In genomic region chr7:139658919-139659675, GRCh38 we compare ENCODE assay signal across 1 cellular context.
TF ChIP-seq lines count a peak whose summit lies in the region.

No MANE protein-coding gene starts in this region.

TF ChIP-seq in HepG2, 621 proteins besides CTCF, POLR2A, EP300 and RAD21 (continued from another document and continues in another):
- no peak for TF ChIP-seq POGK (CRISPR knock-in tag; conservative IDR thresholded peaks at IDR 0.05)
- TF ChIP-seq ZNF761 (CRISPR knock-in tag; conservative IDR thresholded peaks at IDR 0.05): no peak
- TF ChIP-seq SMAD3 (CRISPR knock-in tag; IDR thresholded peaks at IDR 0.05): no peak
- TF ChIP-seq ZNF674 (CRISPR knock-in tag; IDR thresholded peaks at IDR 0.05; ENCODE audit: low read depth): no peak
- TF ChIP-seq SP5 (CRISPR knock-in tag; IDR thresholded peaks at IDR 0.05; ENCODE audit: borderline replicate concordance, low read depth): no peak
- no peak for TF ChIP-seq ZNF44 (CRISPR knock-in tag; IDR thresholded peaks at IDR 0.05)
- no peak for TF ChIP-seq ZNF501 (CRISPR knock-in tag; IDR thresholded peaks at IDR 0.05)
- no peak for TF ChIP-seq ZNF878 (CRISPR knock-in tag; IDR thresholded peaks at IDR 0.05)
- peak; percentile 55; the same call in 1 of the 2 replicates for TF ChIP-seq ISL2 (CRISPR knock-in tag; IDR thresholded peaks at IDR 0.05)
- TF ChIP-seq TCF7L2 (IDR thresholded peaks at IDR 0.05; ENCODE audit: low read depth, low read length): no peak
- TF ChIP-seq SOX6 (IDR thresholded peaks at IDR 0.05): no peak
- TF ChIP-seq SOX6 (CRISPR knock-in tag; IDR thresholded peaks at IDR 0.05): peak; percentile 86
- peak; percentile 49 for TF ChIP-seq NCOA2 (CRISPR knock-in tag; IDR thresholded peaks at IDR 0.05)
- TF ChIP-seq, protein P1, sequence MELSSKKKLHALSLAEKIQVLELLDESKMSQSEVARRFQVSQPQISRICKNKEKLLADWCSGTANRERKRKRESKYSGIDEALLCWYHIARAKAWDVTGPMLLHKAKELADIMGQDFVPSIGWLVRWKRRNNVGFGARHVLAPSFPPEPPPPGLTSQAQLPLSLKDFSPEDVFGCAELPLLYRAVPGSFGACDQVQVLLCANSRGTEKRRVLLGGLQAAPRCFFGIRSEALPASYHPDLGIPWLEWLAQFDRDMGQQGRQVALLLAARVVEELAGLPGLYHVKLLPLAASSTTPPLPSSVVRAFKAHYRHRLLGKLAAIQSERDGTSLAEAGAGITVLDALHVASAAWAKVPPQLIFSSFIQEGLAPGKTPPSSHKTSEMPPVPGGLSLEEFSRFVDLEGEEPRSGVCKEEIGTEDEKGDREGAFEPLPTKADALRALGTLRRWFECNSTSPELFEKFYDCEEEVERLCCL (CRISPR knock-in tag; IDR thresholded peaks at IDR 0.05; ENCODE audit: borderline replicate concordance): no peak
- TF ChIP-seq RELA (CRISPR knock-in tag; IDR thresholded peaks at IDR 0.05): no peak
- TF ChIP-seq THRA (CRISPR knock-in tag; IDR thresholded peaks at IDR 0.05; ENCODE audit: borderline replicate concordance): peak; percentile 43; the same call in 1 of the 2 replicates
- no peak for TF ChIP-seq ZSCAN21 (CRISPR knock-in tag; IDR thresholded peaks at IDR 0.05; ENCODE audit: borderline replicate concordance)
- 0 out of 2 replicates have a peak, but pooled peaks have one; percentile 7 for TF ChIP-seq FOXO1 (CRISPR knock-in tag; IDR thresholded peaks at IDR 0.05)
- peak; percentile 99 for TF ChIP-seq ZNF652 (CRISPR knock-in tag; IDR thresholded peaks at IDR 0.05; ENCODE audit: borderline replicate concordance, low read depth)
- no peak for TF ChIP-seq ZNF276 (CRISPR knock-in tag; IDR thresholded peaks at IDR 0.05; ENCODE audit: low read depth)
- TF ChIP-seq TBX2 (CRISPR knock-in tag; IDR thresholded peaks at IDR 0.05; ENCODE audit: borderline replicate concordance): peak; percentile 70; the same call in 1 of the 2 replicates
- TF ChIP-seq ZBTB8A (CRISPR knock-in tag; IDR thresholded peaks at IDR 0.05; ENCODE audit: borderline replicate concordance, low read depth): no peak
- TF ChIP-seq DRAP1 (CRISPR knock-in tag; IDR thresholded peaks at IDR 0.05): no peak; the same call in 1 of the 2 replicates
- no peak for TF ChIP-seq SNAPC5 (CRISPR knock-in tag; IDR thresholded peaks at IDR 0.05; ENCODE audit: borderline replicate concordance)
- TF ChIP-seq SALL1 (CRISPR knock-in tag; IDR thresholded peaks at IDR 0.05): peak; percentile 62
- TF ChIP-seq RFXAP (CRISPR knock-in tag; IDR thresholded peaks at IDR 0.05; ENCODE audit: borderline replicate concordance): no peak
- TF ChIP-seq, protein P2, sequence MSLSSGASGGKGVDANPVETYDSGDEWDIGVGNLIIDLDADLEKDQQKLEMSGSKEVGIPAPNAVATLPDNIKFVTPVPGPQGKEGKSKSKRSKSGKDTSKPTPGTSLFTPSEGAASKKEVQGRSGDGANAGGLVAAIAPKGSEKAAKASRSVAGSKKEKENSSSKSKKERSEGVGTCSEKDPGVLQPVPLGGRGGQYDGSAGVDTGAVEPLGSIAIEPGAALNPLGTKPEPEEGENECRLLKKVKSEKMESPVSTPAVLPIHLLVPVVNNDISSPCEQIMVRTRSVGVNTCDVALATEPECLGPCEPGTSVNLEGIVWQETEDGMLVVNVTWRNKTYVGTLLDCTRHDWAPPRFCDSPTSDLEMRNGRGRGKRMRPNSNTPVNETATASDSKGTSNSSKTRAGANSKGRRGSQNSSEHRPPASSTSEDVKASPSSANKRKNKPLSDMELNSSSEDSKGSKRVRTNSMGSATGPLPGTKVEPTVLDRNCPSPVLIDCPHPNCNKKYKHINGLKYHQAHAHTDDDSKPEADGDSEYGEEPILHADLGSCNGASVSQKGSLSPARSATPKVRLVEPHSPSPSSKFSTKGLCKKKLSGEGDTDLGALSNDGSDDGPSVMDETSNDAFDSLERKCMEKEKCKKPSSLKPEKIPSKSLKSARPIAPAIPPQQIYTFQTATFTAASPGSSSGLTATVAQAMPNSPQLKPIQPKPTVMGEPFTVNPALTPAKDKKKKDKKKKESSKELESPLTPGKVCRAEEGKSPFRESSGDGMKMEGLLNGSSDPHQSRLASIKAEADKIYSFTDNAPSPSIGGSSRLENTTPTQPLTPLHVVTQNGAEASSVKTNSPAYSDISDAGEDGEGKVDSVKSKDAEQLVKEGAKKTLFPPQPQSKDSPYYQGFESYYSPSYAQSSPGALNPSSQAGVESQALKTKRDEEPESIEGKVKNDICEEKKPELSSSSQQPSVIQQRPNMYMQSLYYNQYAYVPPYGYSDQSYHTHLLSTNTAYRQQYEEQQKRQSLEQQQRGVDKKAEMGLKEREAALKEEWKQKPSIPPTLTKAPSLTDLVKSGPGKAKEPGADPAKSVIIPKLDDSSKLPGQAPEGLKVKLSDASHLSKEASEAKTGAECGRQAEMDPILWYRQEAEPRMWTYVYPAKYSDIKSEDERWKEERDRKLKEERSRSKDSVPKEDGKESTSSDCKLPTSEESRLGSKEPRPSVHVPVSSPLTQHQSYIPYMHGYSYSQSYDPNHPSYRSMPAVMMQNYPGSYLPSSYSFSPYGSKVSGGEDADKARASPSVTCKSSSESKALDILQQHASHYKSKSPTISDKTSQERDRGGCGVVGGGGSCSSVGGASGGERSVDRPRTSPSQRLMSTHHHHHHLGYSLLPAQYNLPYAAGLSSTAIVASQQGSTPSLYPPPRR (CRISPR knock-in tag; IDR thresholded peaks at IDR 0.05; ENCODE audit: borderline replicate concordance): no peak
- TF ChIP-seq MTA1 (CRISPR knock-in tag; IDR thresholded peaks at IDR 0.05; ENCODE audit: borderline replicate concordance): no peak
- TF ChIP-seq RBM39 (IDR thresholded peaks at IDR 0.05; ENCODE audit: low read depth, low read length, poor library complexity, severe bottlenecking): no peak
- TF ChIP-seq POLR2G (IDR thresholded peaks at IDR 0.05; ENCODE audit: low read depth, low read length): peak; percentile 57
- no peak for TF ChIP-seq HNRNPUL1 (IDR thresholded peaks at IDR 0.05; ENCODE audit: low read depth, low read length)
- TF ChIP-seq SMYD3 (CRISPR knock-in tag; IDR thresholded peaks at IDR 0.05): no peak
- no peak for TF ChIP-seq JUND (CRISPR knock-in tag; IDR thresholded peaks at IDR 0.05)
- no peak for TF ChIP-seq ZNF224 (CRISPR knock-in tag; IDR thresholded peaks at IDR 0.05)
- no peak for TF ChIP-seq NONO (IDR thresholded peaks at IDR 0.05)
- TF ChIP-seq NONO (CRISPR knock-in tag; conservative IDR thresholded peaks at IDR 0.05): no peak
- TF ChIP-seq, protein P3, sequence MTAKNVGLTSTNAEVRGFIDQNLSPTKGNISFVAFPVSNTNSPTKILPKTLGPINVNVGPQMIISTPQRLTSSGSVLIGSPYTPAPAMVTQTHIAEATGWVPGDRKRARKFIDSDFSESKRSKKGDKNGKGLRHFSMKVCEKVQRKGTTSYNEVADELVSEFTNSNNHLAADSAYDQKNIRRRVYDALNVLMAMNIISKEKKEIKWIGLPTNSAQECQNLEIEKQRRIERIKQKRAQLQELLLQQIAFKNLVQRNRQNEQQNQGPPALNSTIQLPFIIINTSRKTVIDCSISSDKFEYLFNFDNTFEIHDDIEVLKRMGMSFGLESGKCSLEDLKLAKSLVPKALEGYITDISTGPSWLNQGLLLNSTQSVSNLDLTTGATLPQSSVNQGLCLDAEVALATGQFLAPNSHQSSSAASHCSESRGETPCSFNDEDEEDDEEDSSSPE (CRISPR knock-in tag; IDR thresholded peaks at IDR 0.05): no peak
- TF ChIP-seq, protein P4, sequence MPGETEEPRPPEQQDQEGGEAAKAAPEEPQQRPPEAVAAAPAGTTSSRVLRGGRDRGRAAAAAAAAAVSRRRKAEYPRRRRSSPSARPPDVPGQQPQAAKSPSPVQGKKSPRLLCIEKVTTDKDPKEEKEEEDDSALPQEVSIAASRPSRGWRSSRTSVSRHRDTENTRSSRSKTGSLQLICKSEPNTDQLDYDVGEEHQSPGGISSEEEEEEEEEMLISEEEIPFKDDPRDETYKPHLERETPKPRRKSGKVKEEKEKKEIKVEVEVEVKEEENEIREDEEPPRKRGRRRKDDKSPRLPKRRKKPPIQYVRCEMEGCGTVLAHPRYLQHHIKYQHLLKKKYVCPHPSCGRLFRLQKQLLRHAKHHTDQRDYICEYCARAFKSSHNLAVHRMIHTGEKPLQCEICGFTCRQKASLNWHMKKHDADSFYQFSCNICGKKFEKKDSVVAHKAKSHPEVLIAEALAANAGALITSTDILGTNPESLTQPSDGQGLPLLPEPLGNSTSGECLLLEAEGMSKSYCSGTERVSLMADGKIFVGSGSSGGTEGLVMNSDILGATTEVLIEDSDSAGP (CRISPR knock-in tag; IDR thresholded peaks at IDR 0.05; ENCODE audit: borderline replicate concordance): no peak
- TF ChIP-seq CEBPB (IDR thresholded peaks at IDR 0.05; ENCODE audit: borderline replicate concordance, low read depth, low read length): no peak
- TF ChIP-seq HOXA3 (CRISPR knock-in tag; IDR thresholded peaks at IDR 0.05): no peak; the same call in 1 of the 2 replicates
- TF ChIP-seq RBAK (CRISPR knock-in tag; IDR thresholded peaks at IDR 0.05): no peak
- no peak for TF ChIP-seq ZNF720 (CRISPR knock-in tag; IDR thresholded peaks at IDR 0.05)
- TF ChIP-seq FOSL1 (CRISPR knock-in tag; IDR thresholded peaks at IDR 0.05; ENCODE audit: borderline replicate concordance): no peak
- no peak for TF ChIP-seq NFRKB (IDR thresholded peaks at IDR 0.05)
- no peak for TF ChIP-seq SETDB1 (CRISPR knock-in tag; IDR thresholded peaks at IDR 0.05; ENCODE audit: borderline replicate concordance)
- no peak for TF ChIP-seq MTA3 (CRISPR knock-in tag; IDR thresholded peaks at IDR 0.05)
- TF ChIP-seq ZNF513 (CRISPR knock-in tag; conservative IDR thresholded peaks at IDR 0.05): no peak
- no peak for TF ChIP-seq SMARCC2 (IDR thresholded peaks at IDR 0.05)
- TF ChIP-seq ZNF253 (CRISPR knock-in tag; IDR thresholded peaks at IDR 0.05; ENCODE audit: borderline replicate concordance): no peak
- no peak for TF ChIP-seq RARG (CRISPR knock-in tag; IDR thresholded peaks at IDR 0.05; ENCODE audit: low read depth)
- TF ChIP-seq ZNF670 (CRISPR knock-in tag; IDR thresholded peaks at IDR 0.05; ENCODE audit: borderline replicate concordance): 0 out of 2 replicates have a peak, but pooled peaks have one; percentile 52
- TF ChIP-seq ZNF570 (CRISPR knock-in tag; IDR thresholded peaks at IDR 0.05; ENCODE audit: borderline replicate concordance): no peak
- no peak for TF ChIP-seq HOXA5 (CRISPR knock-in tag; IDR thresholded peaks at IDR 0.05)
- no peak for TF ChIP-seq NR3C1 (CRISPR knock-in tag; IDR thresholded peaks at IDR 0.05)
- TF ChIP-seq TCF7 (IDR thresholded peaks at IDR 0.05; ENCODE audit: low read depth): peak; percentile 35; the same call in 1 of the 2 replicates
- TF ChIP-seq ISX (CRISPR knock-in tag; conservative IDR thresholded peaks at IDR 0.05): no peak
- no peak for TF ChIP-seq NBN (conservative IDR thresholded peaks at IDR 0.05)
- no peak for TF ChIP-seq SYNCRIP (IDR thresholded peaks at IDR 0.05; ENCODE audit: insufficient read depth, low read depth, low read length)
